In genomic region chr7:94698275-94698674, GRCh38 we compare ENCODE assay signal across 13 cellular contexts. TPM values are rescaled to one million over a fixed set of nuclear protein-coding genes. Genes with fewer than 3 reads are reported as not detected.
DNase-seq lines count a peak whose midpoint lies in the region; ATAC-seq and TF ChIP-seq lines count a peak whose summit lies in the region.
"Had no signal": no experiment of that assay in that cellular context is flagged by ENCODE, and none has a peak within 500 bp of the region (broad histone marks: within the 10 kb centered on the region; RNA-seq: fewer than 3 reads in every experiment).

No MANE protein-coding gene starts in this region.

- TF ChIP-seq CTCF in brain microvascular endothelial cell (IDR thresholded peaks at IDR 0.05; ENCODE audit: low read depth, low read length, missing control alignments): no peak

- in situ Hi-C loops in brain microvascular endothelial cell (cut with HindIII; ENCODE audit: low pct_ligation_motif_present, low sequenced_read_pairs): no loop called here

- no peak for ATAC-seq in HG03095 (IDR thresholded peaks at IDR 0.05; ENCODE audit: unreplicated experiment)
- ATAC-seq: activated CD4-positive, CD25-positive, alpha-beta regulatory T cell treated with anti-CD3 and anti-CD28 coated beads, Interleukin-2, amount 50 U/mL, for 24 hours had no signal

- H3K4me1 ChIP-seq in ACC112 (ENCODE audit: control insufficient read depth, insufficient read depth, low read length, unreplicated experiment): peaks cover 33% of the 10 kb centered on the region
- H3K4me1 ChIP-seq: right lobe of liver had no signal

- H3K36me3 ChIP-seq in ACC112 (ENCODE audit: insufficient read depth, low read length) (0 out of 2 replicates have a peak, but pooled peaks cover 4% of the 10 kb centered on the region), brain microvascular endothelial cell (replicated peaks) (no peaks in the 10 kb centered on the region)
- H3K36me3 ChIP-seq: right lobe of liver had no signal

- CTCF ChIA-PET in HEK293T (lab: Yijun Ruan, JAX): no interaction called here

- H2AFZ ChIP-seq in ACC112 (ENCODE audit: low read length, unreplicated experiment): no peak overlapping the region

- H3K27ac ChIP-seq in ACC112 (ENCODE audit: low read depth, low read length) (peak overlapping the region; percentile 93), brain microvascular endothelial cell (peak overlapping the region; percentile 97)
- H3K27ac ChIP-seq: right lobe of liver had no signal

- DNase-seq in HT-29 (ENCODE audit: low spot score) (peak; percentile 40), brain microvascular endothelial cell (peak; percentile 64), kidney glomerular epithelial cell (lab: John Stamatoyannopoulos, UW) (peak; percentile 64), HEK293T (ENCODE audit: extremely low spot score) (no peak), NCI-H2029 (lab: John Stamatoyannopoulos, UW) (no peak)
- no peak for DNase-seq in effector CD4-positive, alpha-beta T cell
- DNase-seq: CD4-positive, CD25-positive, alpha-beta regulatory T cell; H7; NCI-H748 treated with DMSO at 0.1 percent for 48 hours; right lobe of liver had no signal

- H3K27me3 ChIP-seq in ACC112 (ENCODE audit: insufficient read depth, low read length) (no peaks in the 10 kb centered on the region), brain microvascular endothelial cell (replicated peaks) (no peaks in the 10 kb centered on the region)
- H3K27me3 ChIP-seq: right lobe of liver had no signal

- POLR2A ChIA-PET in HEK293T (lab: Yijun Ruan, JAX): no interaction called here

- no peaks in the 10 kb centered on the region for H3K79me2 ChIP-seq in ACC112 (ENCODE audit: control insufficient read depth, insufficient read depth, low read length, unreplicated experiment)

- H3K4me3 ChIP-seq in ACC112 (ENCODE audit: low read depth, low read length): peak overlapping the region; percentile 41
- H3K4me3 ChIP-seq in brain microvascular endothelial cell (ENCODE audit: low read depth, low read length): peak overlapping the region; percentile 10
- H3K4me3 ChIP-seq: right lobe of liver had no signal

TF ChIP-seq in HEK293T, 16 proteins besides CTCF, POLR2A, EP300 and RAD21:
- TF ChIP-seq ZNF384 (IDR thresholded peaks at IDR 0.05): no peak
- no peak for TF ChIP-seq FOXM1 (IDR thresholded peaks at IDR 0.05; ENCODE audit: borderline replicate concordance)
- no peak for TF ChIP-seq LEF1 (IDR thresholded peaks at IDR 0.05; ENCODE audit: borderline replicate concordance)
- TF ChIP-seq FOXA1 (IDR thresholded peaks at IDR 0.05): no peak
- TF ChIP-seq SUZ12 (IDR thresholded peaks at IDR 0.05): no peak
- TF ChIP-seq SP1 (IDR thresholded peaks at IDR 0.05): no peak
- no peak for TF ChIP-seq CTBP1 (IDR thresholded peaks at IDR 0.05; ENCODE audit: borderline replicate concordance)
- TF ChIP-seq TARDBP (IDR thresholded peaks at IDR 0.05): no peak
- TF ChIP-seq NFRKB (IDR thresholded peaks at IDR 0.05): no peak
- TF ChIP-seq HDGF (IDR thresholded peaks at IDR 0.05; ENCODE audit: borderline replicate concordance): no peak
- no peak for TF ChIP-seq FOXK2 (IDR thresholded peaks at IDR 0.05)
- no peak for TF ChIP-seq BHLHE40 (IDR thresholded peaks at IDR 0.05; ENCODE audit: borderline replicate concordance)

RNA-seq across cellular contexts. Expression of gene SGCE, which starts 42.3 kb away (rescaled TPM):
- not detected in 2 replicates for total RNA-seq in HT-29 (2014; rRNA removed; shearing (Covaris generic))

Comparison
In these comparisons a context has a peak if more than half of its experiments do, and no peak if none do; other contexts are left out.
1. DNase-seq: peak in HT-29 (single experiment), brain microvascular endothelial cell (single experiment) and kidney glomerular epithelial cell (single experiment); none in effector CD4-positive, alpha-beta T cell (single experiment), HEK293T (single experiment) and NCI-H2029 (single experiment).